ENCODE assay signal across 13 cellular contexts in the genomic region with DNA sequence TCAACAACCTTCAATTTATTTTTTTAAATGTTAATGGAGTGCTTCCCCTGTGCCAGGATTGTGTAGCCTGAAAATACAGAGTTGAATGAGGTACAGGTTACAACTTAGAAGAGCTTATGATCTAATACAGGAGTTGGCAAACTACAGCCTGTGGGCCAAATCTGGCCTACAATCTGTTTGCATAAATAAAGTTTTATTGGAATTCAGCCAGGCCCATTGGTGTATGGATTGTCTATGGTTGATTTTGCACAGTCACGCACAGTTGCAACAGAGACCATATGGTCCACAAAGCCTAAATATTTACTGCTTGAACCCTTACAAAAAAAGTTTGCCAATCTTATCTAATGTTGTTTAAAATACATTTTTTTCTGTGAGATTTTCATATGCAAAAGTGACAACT.
A peak's percentile ranks its signal among the peaks of the same experiment; 100 is the strongest.
DNase-seq lines count a peak whose midpoint lies in the region; ATAC-seq and TF ChIP-seq lines count a peak whose summit lies in the region.
"Had no signal": no experiment of that assay in that cellular context is flagged by ENCODE, and none has a peak within 500 bp of the region (broad histone marks: within the 10 kb centered on the region; RNA-seq: fewer than 3 reads in every experiment).

No MANE protein-coding gene starts in this region.

- H3K27me3 ChIP-seq in A673 (replicated peaks; ENCODE audit: insufficient read depth, low read depth, low read length, poor library complexity) (no peaks in the 10 kb centered on the region), MG63 (no peaks in the 10 kb centered on the region), adrenal gland (no peaks in the 10 kb centered on the region)

- H3K4me1 ChIP-seq in A673 (ENCODE audit: insufficient read depth, low read length, poor library complexity, severe bottlenecking) (peaks cover 6% of the 10 kb centered on the region), adrenal gland (replicated peaks in 1 of 2) (peaks cover 0 to 11% of the 10 kb centered on the region in 2 donors)

- no peak for TF ChIP-seq CTCF in A673 (conservative IDR thresholded peaks at IDR 0.05; ENCODE audit: low read depth, low read length)
- no peak for TF ChIP-seq CTCF in adrenal gland (IDR thresholded peaks at IDR 0.05)

- no peak for TF ChIP-seq POLR2A in adrenal gland (IDR thresholded peaks at IDR 0.05)

- CTCF ChIA-PET in A673 (lab: Charles Lee), result no interaction called here

- H3K4me3 ChIP-seq in A673 (ENCODE audit: low read depth, low read length, poor library complexity, severe bottlenecking) (no peak overlapping the region), MG63 (no peak overlapping the region), adrenal gland (no peak overlapping the region)
- H3K4me3 ChIP-seq: GM23338 had no signal

- no peaks in the 10 kb centered on the region for H3K9me3 ChIP-seq in A673 (ENCODE audit: low read depth, low read length, poor library complexity, severe bottlenecking)
- peaks cover 4% of the 10 kb centered on the region for H3K9me3 ChIP-seq in MG63
- no peaks in the 10 kb centered on the region for H3K9me3 ChIP-seq in adrenal gland (replicated peaks in 1 of 3)

- BruUV-seq in A673 (replicated peaks; lab: Mats Ljungman, UMichigan), result no TSS peak

- H3K36me3 ChIP-seq in A673 (ENCODE audit: insufficient read depth, low read length, poor library complexity, severe bottlenecking) (no peaks in the 10 kb centered on the region), MG63 (peaks cover 3% of the 10 kb centered on the region; the same call in 1 of the 2 replicates), adrenal gland (replicated peaks in 1 of 2) (no peaks in the 10 kb centered on the region)

- intact Hi-C loops in A673 (cut with micrococcal nuclease; ENCODE audit: unreplicated experiment), result no loop called here
- intact Hi-C loops in adrenal gland (cut with DNase I), result no loop called here

- POLR2A ChIA-PET in A673 (lab: Charles Lee; ENCODE audit: low non-redundant PET), result no interaction called here

- WGBS in adrenal gland, 4 donors, result 86 to 94% (median 91%) methylated on average over 1 of the region's 1 CpG

- ATAC-seq in GM18498 (IDR thresholded peaks at IDR 0.05; ENCODE audit: unreplicated experiment), result no peak
- ATAC-seq: GM23338 had no signal

- DNase-seq in A673 (ENCODE audit: low spot score) (peak; percentile 14), DMS 273 treated with DMSO at 0.1 percent for 48 hours (lab: John Stamatoyannopoulos, UW) (peak; percentile 85), MG63 (peak; percentile 59), NCI-H69 (lab: John Stamatoyannopoulos, UW) (peak; percentile 38), adrenal gland (no peak), HK-2 (ENCODE audit: unreplicated experiment) (no peak)
- DNase-seq: CD4-positive, alpha-beta memory T cell; DMS53; GF-D8; H7 had no signal

- H3K27ac ChIP-seq in A673 (ENCODE audit: low read depth, low read length, poor library complexity, severe bottlenecking) (no peak overlapping the region), adrenal gland (no peak overlapping the region)
- H3K27ac ChIP-seq: C4-2B had no signal

Comparison
In these comparisons a context has a peak if more than half of its experiments do, and no peak if none do; other contexts are left out.
1. DNase-seq: peak in A673 (single experiment), DMS 273 treated with DMSO at 0.1 percent for 48 hours (single experiment), MG63 (single experiment) and NCI-H69 (single experiment); none in adrenal gland (0 of 7) and HK-2 (single experiment).